ENCODE assay signal across 1 cellular context in genomic region chr11:2674681-2675131, GRCh38.
TF ChIP-seq lines count a peak whose summit lies in the region.

No MANE protein-coding gene starts in this region.

TF ChIP-seq in GM23338, 12 proteins besides CTCF, POLR2A, EP300 and RAD21 (continued from another document):
- TF ChIP-seq ETS1 (IDR thresholded peaks at IDR 0.05) = no peak
- TF ChIP-seq CREB1 (CRISPR knock-in tag; IDR thresholded peaks at IDR 0.05; ENCODE audit: low read depth) = no peak
- no peak for TF ChIP-seq ZNF331 (CRISPR knock-in tag; IDR thresholded peaks at IDR 0.05; ENCODE audit: low read depth)
- TF ChIP-seq ZNF114 (CRISPR knock-in tag; IDR thresholded peaks at IDR 0.05) = no peak
- TF ChIP-seq EZH2phosphoT487 (IDR thresholded peaks at IDR 0.05; ENCODE audit: unreplicated experiment) = no peak
- no peak for TF ChIP-seq REST (IDR thresholded peaks at IDR 0.05; ENCODE audit: unreplicated experiment)
- TF ChIP-seq NANOG (IDR thresholded peaks at IDR 0.05; ENCODE audit: borderline replicate concordance) = no peak
TF ChIP-seq in GM23338: peak in this region for 0.
